In genomic region chr10:127467793-127468192, GRCh38 we compare ENCODE assay signal across 6 cellular contexts.
"Had no signal": no experiment of that assay in that cellular context is flagged by ENCODE, and none has a peak within 500 bp of the region (broad histone marks: within the 10 kb centered on the region; RNA-seq: fewer than 3 reads in every experiment).

No MANE protein-coding gene starts in this region.

- H3K4me2 ChIP-seq: GM23338 had no signal

- H3K27ac ChIP-seq: HL-60 had no signal

- ATAC-seq: GM23338, HepG2 had no signal

- H3K4me3 ChIP-seq: GM23338 had no signal

- DNase-seq: H7, HCEC 1CT, KBM-7 had no signal

- H2AFZ ChIP-seq: GM23338 had no signal
